13 cellular contexts compared by ENCODE assay signal in genomic region chr16:14337303-14338191, GRCh38.
DNase-seq lines count a peak whose midpoint lies in the region; FAIRE-seq and TF ChIP-seq lines count a peak whose summit lies in the region.
"Had no signal": no experiment of that assay in that cellular context is flagged by ENCODE, and none has a peak within 500 bp of the region (broad histone marks: within the 10 kb centered on the region; RNA-seq: fewer than 3 reads in every experiment).

No MANE protein-coding gene starts in this region.

- H3F3A ChIP-seq in smooth muscle cell (ENCODE audit: low read depth), result no peaks in the 10 kb centered on the region

- intact Hi-C loops in activated T-helper 1 cell treated with anti-CD3 and anti-CD28 coated beads, Interleukin-12 subunit alpha, Interleukin-12 subunit beta, Interleukin-2, Interleukin-4 antibody, amounts not matched to agents 30 ng/mL and 10 ng/mL and 1 ng/mL, durations not matched to agents 14 hours and 24 hours and 36 hours (cut with micrococcal nuclease), result no loop called here

- no peak overlapping the region for H2AFZ ChIP-seq in smooth muscle cell (ENCODE audit: low read depth)

- H3K27me3 ChIP-seq in bronchial epithelial cell (ENCODE audit: control insufficient read depth, insufficient read depth, low read length), result no peaks in the 10 kb centered on the region
- H3K27me3 ChIP-seq in skeletal muscle satellite cell (ENCODE audit: control insufficient read depth, insufficient read depth, low read length), result no peaks in the 10 kb centered on the region
- no peaks in the 10 kb centered on the region for H3K27me3 ChIP-seq in smooth muscle cell (ENCODE audit: low read depth)

- no peak for TF ChIP-seq CTCF in bronchial epithelial cell (IDR thresholded peaks at IDR 0.05; ENCODE audit: insufficient read depth, low read length, severe bottlenecking)
- TF ChIP-seq CTCF in smooth muscle cell (IDR thresholded peaks at IDR 0.05; ENCODE audit: borderline replicate concordance, insufficient read depth, poor library complexity, severe bottlenecking), result no peak

- no peaks in the 10 kb centered on the region for H3K9me3 ChIP-seq in skeletal muscle satellite cell (replicated peaks; ENCODE audit: low read length)
- H3K9me3 ChIP-seq in smooth muscle cell (replicated peaks; ENCODE audit: low read depth), result no peaks in the 10 kb centered on the region

- no peak overlapping the region for H3K4me3 Mint-ChIP-seq in activated T-helper 1 cell treated with anti-CD3 and anti-CD28 coated beads, Interleukin-12 subunit alpha, Interleukin-12 subunit beta, Interleukin-2, Interleukin-4 antibody, amounts not matched to agents 30 ng/mL and 10 ng/mL and 1 ng/mL, durations not matched to agents 14 hours and 24 hours and 36 hours
- H3K4me3 Mint-ChIP-seq: endodermal cell had no signal

- FAIRE-seq in bronchial epithelial cell (lab: Jason Lieb, UNC), result no peak

- 89% methylated on average over 21 of the region's 22 CpGs for WGBS in smooth muscle cell (ENCODE audit: low lambda C conversion rate)

- H3K9me3 Mint-ChIP-seq in activated T-helper 1 cell treated with anti-CD3 and anti-CD28 coated beads, Interleukin-12 subunit alpha, Interleukin-12 subunit beta, Interleukin-2, Interleukin-4 antibody, amounts not matched to agents 30 ng/mL and 10 ng/mL and 1 ng/mL, durations not matched to agents 14 hours and 24 hours and 36 hours, result peaks cover 13% of the 10 kb centered on the region

- no peaks in the 10 kb centered on the region for H3K4me1 Mint-ChIP-seq in activated T-helper 1 cell treated with anti-CD3 and anti-CD28 coated beads, Interleukin-12 subunit alpha, Interleukin-12 subunit beta, Interleukin-2, Interleukin-4 antibody, amounts not matched to agents 30 ng/mL and 10 ng/mL and 1 ng/mL, durations not matched to agents 14 hours and 24 hours and 36 hours (ENCODE audit: low read depth)

- no peak overlapping the region for H3K27ac ChIP-seq in smooth muscle cell (ENCODE audit: low read depth)

- no peak overlapping the region for H3K4me3 ChIP-seq in bronchial epithelial cell (ENCODE audit: low read depth, low read length)
- peak overlapping the region; percentile 30 for H3K4me3 ChIP-seq in skeletal muscle satellite cell (ENCODE audit: low read length)
- no peak overlapping the region for H3K4me3 ChIP-seq in smooth muscle cell

- no peaks in the 10 kb centered on the region for H3K79me2 ChIP-seq in smooth muscle cell (ENCODE audit: low read depth)

- H3K9ac ChIP-seq in skeletal muscle satellite cell (ENCODE audit: low read depth, low read length) (no peak overlapping the region), smooth muscle cell (ENCODE audit: low read depth) (no peak overlapping the region)

- H3K4me2 ChIP-seq in skeletal muscle satellite cell (ENCODE audit: low read length) (peak overlapping the region; percentile 8), smooth muscle cell (no peak overlapping the region)

- DNase-seq in HuH-7 (ENCODE audit: low spot score), result peak; percentile 23
- peak; percentile 38 for DNase-seq in bronchial epithelial cell (ENCODE audit: low read depth)
- peak; percentile 24 for DNase-seq in kidney glomerular epithelial cell (lab: John Stamatoyannopoulos, UW)
- no peak for DNase-seq in smooth muscle cell (lab: John Stamatoyannopoulos, UW; ENCODE audit: unreplicated experiment)
- DNase-seq in activated T-helper 1 cell treated with anti-CD3 and anti-CD28 coated beads, Interleukin-12 subunit alpha, Interleukin-12 subunit beta, Interleukin-2, Interleukin-4 antibody, amounts not matched to agents 30 ng/mL and 10 ng/mL and 1 ng/mL, durations not matched to agents 14 hours and 24 hours and 36 hours (ENCODE audit: low spot score), result no peak
- no peak for DNase-seq in DMS79 (lab: John Stamatoyannopoulos, UW)
- DNase-seq: activated CD4-positive, alpha-beta T cell treated with anti-CD3 and anti-CD28 coated beads, Interleukin-2, amount 50 U/mL, for 1 hour; activated effector memory CD4-positive, alpha-beta T cell treated with Interleukin-2 at 50 U/mL for 16 hours; endodermal cell; NCI-H2107; retina; T-helper 1 cell had no signal

- peaks cover 6% of the 10 kb centered on the region for H3K4me1 ChIP-seq in skeletal muscle satellite cell (ENCODE audit: control insufficient read depth, insufficient read depth, low read length)
- H3K4me1 ChIP-seq in smooth muscle cell (ENCODE audit: low read depth), result no peaks in the 10 kb centered on the region

- H4K20me1 ChIP-seq in smooth muscle cell (ENCODE audit: low read depth), result no peaks in the 10 kb centered on the region

- H3K36me3 ChIP-seq in bronchial epithelial cell (ENCODE audit: control insufficient read depth, insufficient read depth, low read length), result no peaks in the 10 kb centered on the region
- no peaks in the 10 kb centered on the region for H3K36me3 ChIP-seq in skeletal muscle satellite cell (ENCODE audit: insufficient read depth, low read length)
- H3K36me3 ChIP-seq in smooth muscle cell (ENCODE audit: low read depth), result no peaks in the 10 kb centered on the region

- no peaks in the 10 kb centered on the region for H3K36me3 Mint-ChIP-seq in activated T-helper 1 cell treated with anti-CD3 and anti-CD28 coated beads, Interleukin-12 subunit alpha, Interleukin-12 subunit beta, Interleukin-2, Interleukin-4 antibody, amounts not matched to agents 30 ng/mL and 10 ng/mL and 1 ng/mL, durations not matched to agents 14 hours and 24 hours and 36 hours (ENCODE audit: low read depth)

- H3K27ac Mint-ChIP-seq in activated T-helper 1 cell treated with anti-CD3 and anti-CD28 coated beads, Interleukin-12 subunit alpha, Interleukin-12 subunit beta, Interleukin-2, Interleukin-4 antibody, amounts not matched to agents 30 ng/mL and 10 ng/mL and 1 ng/mL, durations not matched to agents 14 hours and 24 hours and 36 hours, result no peak overlapping the region
- H3K27ac Mint-ChIP-seq: endodermal cell had no signal

- H3K27me3 Mint-ChIP-seq in activated T-helper 1 cell treated with anti-CD3 and anti-CD28 coated beads, Interleukin-12 subunit alpha, Interleukin-12 subunit beta, Interleukin-2, Interleukin-4 antibody, amounts not matched to agents 30 ng/mL and 10 ng/mL and 1 ng/mL, durations not matched to agents 14 hours and 24 hours and 36 hours (ENCODE audit: insufficient read depth), result peaks cover 8% of the 10 kb centered on the region

Comparison
In these comparisons a context has a peak if more than half of its experiments do, and no peak if none do; other contexts are left out.
1. DNase-seq: peak in HuH-7 (single experiment), bronchial epithelial cell (single experiment) and kidney glomerular epithelial cell (single experiment); none in smooth muscle cell (single experiment), activated T-helper 1 cell treated with anti-CD3 and anti-CD28 coated beads, Interleukin-12 subunit alpha, Interleukin-12 subunit beta, Interleukin-2, Interleukin-4 antibody, amounts not matched to agents 30 ng/mL and 10 ng/mL and 1 ng/mL, durations not matched to agents 14 hours and 24 hours and 36 hours (single experiment) and DMS79 (single experiment).